ENCODE assay signal across 30 cellular contexts in genomic region chr16:17082126-17082882, GRCh38.
"Had no signal": no experiment of that assay in that cellular context is flagged by ENCODE, and none has a peak within 500 bp of the region (broad histone marks: within the 10 kb centered on the region; RNA-seq: fewer than 3 reads in every experiment).

No MANE protein-coding gene starts in this region.

- H3K27ac ChIP-seq: heart left ventricle, left ventricle myocardium inferior, ovary, prostate gland, skin epidermis, testis, upper lobe of left lung, vagina had no signal

- H3K4me3 Mint-ChIP-seq: activated CD4-positive, alpha-beta T cell treated with anti-CD3 and anti-CD28 coated beads, Interleukin-2, amount 10 ng/mL, durations not matched to agents 7 days and 5 days; activated CD8-positive, alpha-beta T cell treated with anti-CD3 and anti-CD28 coated beads for 36 hours; activated T-cell treated with anti-CD3 and anti-CD28 coated beads, Interleukin-2, amount 50 U/mL, for 4 hours; activated T-helper 17 cell treated with anti-CD3 and anti-CD28 coated beads, Interleukin-2, amount 50 U/mL, for 72 hours; natural killer cell treated with Interleukin-12 subunit alpha and Interleukin-12 subunit beta and Interleukin-15 and Interleukin-18, amount 100 ng/mL, for 72 hours; T-helper 17 cell had no signal

- H3K27me3 Mint-ChIP-seq: activated CD8-positive, alpha-beta T cell treated with anti-CD3 and anti-CD28 coated beads for 36 hours; activated T-helper 17 cell treated with anti-CD3 and anti-CD28 coated beads, Interleukin-2, amount 50 U/mL, for 72 hours; T-helper 17 cell had no signal

- H3K27me3 ChIP-seq: ovary, testis, upper lobe of left lung, vagina had no signal

- H3K9me3 Mint-ChIP-seq: activated CD8-positive, alpha-beta T cell treated with anti-CD3 and anti-CD28 coated beads for 36 hours; activated T-cell treated with anti-CD3 and anti-CD28 coated beads, Interleukin-2, amount 50 U/mL, for 4 hours; activated T-helper 17 cell treated with anti-CD3 and anti-CD28 coated beads, Interleukin-2, amount 50 U/mL, for 72 hours; natural killer cell treated with Interleukin-12 subunit alpha and Interleukin-12 subunit beta and Interleukin-15 and Interleukin-18, amount 100 ng/mL, for 72 hours had no signal

- ATAC-seq: activated CD8-positive, alpha-beta T cell treated with anti-CD3 and anti-CD28 coated beads for 36 hours; activated T-cell treated with anti-CD3 and anti-CD28 coated beads, Interleukin-2, amount 50 U/mL, for 4 hours; activated T-helper 17 cell treated with anti-CD3 and anti-CD28 coated beads, Interleukin-2, amount 50 U/mL, for 72 hours; esophagus mucosa; heart left ventricle; mucosa of descending colon; natural killer cell treated with Interleukin-12 subunit alpha and Interleukin-12 subunit beta and Interleukin-15 and Interleukin-18, amount 100 ng/mL, for 72 hours; sciatic nerve; stimulated activated naive CD8-positive, alpha-beta T cell treated with anti-CD3 and anti-CD28 coated beads, Interleukin-15, Interleukin-2, amounts not matched to agents 100 U/mL and 50 U/mL, for 24 hours; T-helper 17 cell had no signal

- H3K4me1 ChIP-seq: heart left ventricle, left ventricle myocardium inferior, prostate gland, testis, upper lobe of left lung, vagina had no signal

- DNase-seq: activated CD4-positive, alpha-beta T cell treated with anti-CD3 and anti-CD28 coated beads for 1 hour; activated CD4-positive, alpha-beta T cell treated with anti-CD3 and anti-CD28 coated beads, Interleukin-2, amount 10 ng/mL, durations not matched to agents 7 days and 5 days; activated CD8-positive, alpha-beta T cell treated with anti-CD3 and anti-CD28 coated beads for 36 hours; activated gamma-delta T cell treated with Interleukin-2 at 50 U/mL for 16 hours; activated naive CD4-positive, alpha-beta T cell treated with anti-CD3 and anti-CD28 coated beads, Interleukin-2, amount 50 U/mL, for 16 hours; activated T-cell treated with anti-CD3 and anti-CD28 coated beads, Interleukin-2, amount 50 U/mL, for 4 hours; amniotic stem cell; caudate nucleus; cortex of kidney; foreskin fibroblast; heart left ventricle; left ventricle myocardium inferior; mucosa of descending colon; ovary; retina; stimulated activated CD4-positive, alpha-beta T cell treated with anti-CD3 and anti-CD28 coated beads, Interleukin-12 subunit alpha, Interleukin-12 subunit beta, amount 100 ng/mL, for 4 hours; stimulated activated CD4-positive, alpha-beta T cell treated with anti-CD3 and anti-CD28 coated beads, Interleukin-4, amount 100 ng/mL, for 1 hour; stimulated activated naive CD8-positive, alpha-beta T cell treated with anti-CD3 and anti-CD28 coated beads, Interleukin-15, Interleukin-2, amounts not matched to agents 100 U/mL and 50 U/mL, for 24 hours; T-helper 17 cell; T1000; testis; upper lobe of left lung had no signal

- H3K4me1 Mint-ChIP-seq: activated CD4-positive, alpha-beta T cell treated with anti-CD3 and anti-CD28 coated beads, Interleukin-2, amount 10 ng/mL, durations not matched to agents 7 days and 5 days; activated T-helper 17 cell treated with anti-CD3 and anti-CD28 coated beads, Interleukin-2, amount 50 U/mL, for 72 hours; T-helper 17 cell had no signal

- H3K9me3 ChIP-seq: heart left ventricle, left ventricle myocardium inferior, mucosa of descending colon, ovary, prostate gland, testis, upper lobe of left lung, vagina had no signal

- H3K36me3 Mint-ChIP-seq: natural killer cell treated with Interleukin-12 subunit alpha and Interleukin-12 subunit beta and Interleukin-15 and Interleukin-18, amount 100 ng/mL, for 72 hours had no signal

- H3K4me3 ChIP-seq: heart left ventricle, left ventricle myocardium inferior, lung, mucosa of descending colon, ovary, prostate gland, skin epidermis, testis, upper lobe of left lung, vagina had no signal

- H3K27ac Mint-ChIP-seq: activated CD4-positive, alpha-beta T cell treated with anti-CD3 and anti-CD28 coated beads, Interleukin-2, amount 10 ng/mL, durations not matched to agents 7 days and 5 days; activated CD8-positive, alpha-beta T cell treated with anti-CD3 and anti-CD28 coated beads for 36 hours; activated T-helper 17 cell treated with anti-CD3 and anti-CD28 coated beads, Interleukin-2, amount 50 U/mL, for 72 hours; natural killer cell treated with Interleukin-12 subunit alpha and Interleukin-12 subunit beta and Interleukin-15 and Interleukin-18, amount 100 ng/mL, for 72 hours; T-helper 17 cell had no signal

- H3K36me3 ChIP-seq: heart left ventricle, left ventricle myocardium inferior, ovary, prostate gland, upper lobe of left lung, vagina had no signal
